In the genomic region with DNA sequence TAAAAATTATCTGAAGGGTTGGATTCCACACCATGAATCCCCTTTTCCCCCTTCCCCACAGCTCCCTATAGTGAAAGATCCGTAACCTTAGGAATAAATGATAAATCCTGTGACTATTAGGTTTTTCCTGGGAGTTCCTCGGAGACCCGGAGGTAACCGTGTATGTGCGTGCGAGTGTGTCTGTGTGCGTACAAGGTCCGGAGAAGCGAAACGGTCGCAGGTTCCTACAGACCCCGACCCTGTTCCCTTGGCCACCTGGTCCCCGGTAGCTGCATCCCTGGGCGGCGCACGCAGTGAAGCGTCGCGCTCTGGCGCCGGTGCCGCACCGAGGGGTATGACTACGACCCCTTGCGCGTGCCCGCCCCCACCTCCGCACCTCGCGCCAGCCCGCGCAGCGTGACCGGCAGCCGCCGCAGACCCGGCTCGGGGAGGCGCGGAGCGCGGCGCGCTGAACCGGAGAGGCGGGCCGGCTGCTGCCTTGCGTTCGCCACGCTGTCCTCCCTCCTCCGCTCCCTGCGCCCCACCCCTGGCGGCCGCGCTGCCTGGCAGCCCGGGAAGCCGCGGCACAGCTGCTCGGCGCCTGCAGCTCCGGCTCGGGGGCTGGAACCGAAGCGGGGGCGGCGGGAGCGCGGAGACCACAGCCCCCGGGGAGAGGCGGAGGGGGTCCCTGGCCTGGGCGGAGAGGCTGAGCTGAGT, we compare ENCODE assay signal across 8 cellular contexts. TPM values are rescaled to one million over a fixed set of nuclear protein-coding genes. Genes with fewer than 3 reads are reported as not detected.
DNase-seq lines count a peak whose midpoint lies in the region; ATAC-seq and TF ChIP-seq lines count a peak whose summit lies in the region.

A gene with protein sequence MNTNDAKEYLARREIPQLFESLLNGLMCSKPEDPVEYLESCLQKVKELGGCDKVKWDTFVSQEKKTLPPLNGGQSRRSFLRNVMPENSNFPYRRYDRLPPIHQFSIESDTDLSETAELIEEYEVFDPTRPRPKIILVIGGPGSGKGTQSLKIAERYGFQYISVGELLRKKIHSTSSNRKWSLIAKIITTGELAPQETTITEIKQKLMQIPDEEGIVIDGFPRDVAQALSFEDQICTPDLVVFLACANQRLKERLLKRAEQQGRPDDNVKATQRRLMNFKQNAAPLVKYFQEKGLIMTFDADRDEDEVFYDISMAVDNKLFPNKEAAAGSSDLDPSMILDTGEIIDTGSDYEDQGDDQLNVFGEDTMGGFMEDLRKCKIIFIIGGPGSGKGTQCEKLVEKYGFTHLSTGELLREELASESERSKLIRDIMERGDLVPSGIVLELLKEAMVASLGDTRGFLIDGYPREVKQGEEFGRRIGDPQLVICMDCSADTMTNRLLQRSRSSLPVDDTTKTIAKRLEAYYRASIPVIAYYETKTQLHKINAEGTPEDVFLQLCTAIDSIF (plus strand): TSS at position 529 of the 696 bp plus-strand sequence. CDS start 295 bp downstream, outside the sequence.

- H3K36me3 ChIP-seq in NT2/D1 (ENCODE audit: insufficient read depth, insufficient read length, low read length) (no peaks in the 10 kb centered on the region), gastroesophageal sphincter (no peaks in the 10 kb centered on the region), neuron (ENCODE audit: insufficient read depth, low read length) (no peaks in the 10 kb centered on the region)

- H3K27me3 ChIP-seq in NT2/D1 (ENCODE audit: insufficient read depth, insufficient read length) (peaks cover 61% of the 10 kb centered on the region), gastroesophageal sphincter (peaks cover 67% of the 10 kb centered on the region), neuron (ENCODE audit: insufficient read depth, low read length) (peaks cover 5% of the 10 kb centered on the region)

- H3K9ac ChIP-seq in NT2/D1 (ENCODE audit: insufficient read length, low read depth): peak within 1 kb of the TSS; percentile 79

- H3K4me3 ChIP-seq in NT2/D1 (ENCODE audit: insufficient read length, low read depth): peak within 1 kb of the TSS; percentile 70
- peak within 1 kb of the TSS; percentile 44 to 62 for H3K4me3 ChIP-seq in gastroesophageal sphincter
- peak within 1 kb of the TSS; percentile 58 for H3K4me3 ChIP-seq in neuron (ENCODE audit: low read length)

- DNase-seq in EL: peak; percentile 61
- peak; percentile 33 for DNase-seq in NT2/D1 (ENCODE audit: low read depth, low spot score)
- DNase-seq in activated naive CD4-positive, alpha-beta T cell (lab: John Stamatoyannopoulos, UW): peak in 3 of 4 experiments; percentile 14 to 53 (median 30)
- no peak for DNase-seq in NCI-H2196 treated with DMSO at 0.1 percent for 48 hours (lab: John Stamatoyannopoulos, UW; ENCODE audit: unreplicated experiment)

- H3K27ac ChIP-seq in gastroesophageal sphincter (peak within 1 kb of the TSS in 1 of 4 donors; percentile 35), temporal lobe (ENCODE audit: low read depth, low read length) (peak within 1 kb of the TSS; percentile 90)

- peak; percentile 66 for ATAC-seq in HG02642 (IDR thresholded peaks at IDR 0.05; ENCODE audit: poor library complexity, unreplicated experiment)
- peak; percentile 72 for ATAC-seq in gastroesophageal sphincter

- H2AFZ ChIP-seq in neuron (ENCODE audit: low read depth, low read length): peak within 1 kb of the TSS; percentile 96

- WGBS in gastroesophageal sphincter (ENCODE audit: low coverage in 1 of 2), 2 donors: 17 to 60% methylated on average over 1 to 7 of the region's 71 CpGs

- H3K9me3 ChIP-seq in NT2/D1 (ENCODE audit: insufficient read depth, low read length) (no peaks in the 10 kb centered on the region), gastroesophageal sphincter (no peaks in the 10 kb centered on the region), neuron (ENCODE audit: low read length) (no peaks in the 10 kb centered on the region)

- TF ChIP-seq POLR2A in gastroesophageal sphincter (IDR thresholded peaks at IDR 0.05): no peak

- no peak for TF ChIP-seq CTCF in gastroesophageal sphincter (IDR thresholded peaks at IDR 0.05)

- no peak for TF ChIP-seq EP300 in gastroesophageal sphincter (IDR thresholded peaks at IDR 0.05)

- H3K4me1 ChIP-seq in NT2/D1 (ENCODE audit: insufficient read depth, insufficient read length) (no peaks in the 10 kb centered on the region), gastroesophageal sphincter (peaks cover 0 to 19% (median 8%) of the 10 kb centered on the region in 3 donors), neuron (ENCODE audit: insufficient read depth, low read length) (peaks cover 16% of the 10 kb centered on the region)

RNA-seq across cellular contexts. Expression of the gene that starts here (rescaled TPM):
- total RNA-seq in gastroesophageal sphincter (1 to 10 TPM in 3 of 4 donors, under 1 TPM in 1; 0.67 to 5.3 (median 2.7) TPM), temporal lobe (18.2 TPM)
